Comparison of ENCODE assay signal across 10 cellular contexts in the genomic region with DNA sequence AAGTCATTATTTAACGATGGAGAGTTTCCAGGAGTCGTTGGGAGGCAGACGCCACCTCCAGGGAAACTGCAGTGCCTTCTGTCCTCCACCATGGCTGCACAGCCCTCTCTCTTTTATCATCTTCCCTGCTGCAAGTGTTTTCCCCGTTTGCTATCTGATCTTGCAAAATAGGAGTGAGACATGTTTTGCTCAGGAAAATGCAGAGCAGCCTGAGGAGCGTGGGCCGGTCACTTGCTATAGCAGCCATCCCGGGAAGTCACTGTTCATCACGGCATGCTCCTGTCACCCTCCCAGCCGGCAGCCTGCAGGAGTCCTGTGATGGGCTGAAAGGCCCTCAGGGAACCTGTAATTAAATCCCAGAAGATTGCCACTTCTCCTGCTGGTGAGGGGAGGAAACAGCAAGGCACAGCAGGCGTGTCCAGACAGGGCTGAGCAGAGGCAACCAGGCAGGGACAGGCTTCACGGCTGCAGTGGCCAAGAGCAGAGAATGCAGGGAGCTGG.
DNase-seq lines count a peak whose midpoint lies in the region; TF ChIP-seq lines count a peak whose summit lies in the region.
"Had no signal": no experiment of that assay in that cellular context is flagged by ENCODE, and none has a peak within 500 bp of the region (broad histone marks: within the 10 kb centered on the region; RNA-seq: fewer than 3 reads in every experiment).

No MANE protein-coding gene starts in this region.

- peak overlapping the region in 1 of 7 donors; percentile 24 for H3K27ac Mint-ChIP-seq in CD14-positive monocyte

- DNase-seq in NCI-H1092 treated with DMSO at 0.1 percent for 48 hours (lab: John Stamatoyannopoulos, UW) (peak; percentile 4), NCI-H1092 (lab: John Stamatoyannopoulos, UW) (no peak), NCI-H82 (lab: John Stamatoyannopoulos, UW) (peak; percentile 93), epithelial cell of esophagus (ENCODE audit: low read depth) (peak; percentile 51), superior temporal gyrus (ENCODE audit: extremely low spot score) (peak; percentile 33), AML-193 (lab: John Stamatoyannopoulos, UW) (no peak), CD14-positive monocyte (ENCODE audit: low spot score) (no peak), KBM-7 (no peak)
- DNase-seq: activated CD4-positive, alpha-beta T cell treated with anti-CD3 and anti-CD28 coated beads for 48 hours; thyroid gland had no signal

- in situ Hi-C loops in KBM-7 (cut with MboI; ENCODE audit: low pct_unique_long_range_greater_than_20kb, low sequenced_read_pairs): no loop called here

- H3K4me3 ChIP-seq in epithelial cell of esophagus (ENCODE audit: low read length): no peak overlapping the region
- H3K4me3 ChIP-seq: thyroid gland had no signal

- peak; percentile 42 for TF ChIP-seq CTCF in epithelial cell of esophagus (IDR thresholded peaks at IDR 0.05; ENCODE audit: insufficient read depth, low read depth, low read length, missing control alignments)
- TF ChIP-seq CTCF in CD14-positive monocyte (IDR thresholded peaks at IDR 0.05): no peak

- peak overlapping the region in 1 of 2 donors; percentile 18 for H3K4me3 Mint-ChIP-seq in CD14-positive monocyte

- intact Hi-C loops in CD14-positive monocyte (cut with micrococcal nuclease): no loop called here

- H3K9me3 Mint-ChIP-seq in CD14-positive monocyte: peaks cover 0 to 3% (median 0%) of the 10 kb centered on the region in 7 donors

- H3K27me3 Mint-ChIP-seq in CD14-positive monocyte (ENCODE audit: low read depth in 3 of 3): peaks cover 6 to 18% (median 7%) of the 10 kb centered on the region in 3 donors

- H3K4me1 Mint-ChIP-seq in CD14-positive monocyte: no peaks in the 10 kb centered on the region

- no peaks in the 10 kb centered on the region for H3K36me3 Mint-ChIP-seq in CD14-positive monocyte

Comparison
In these comparisons a context has a peak if more than half of its experiments do, and no peak if none do; other contexts are left out.
1. DNase-seq: peak in NCI-H1092 treated with DMSO at 0.1 percent for 48 hours (single experiment), NCI-H82 (single experiment), epithelial cell of esophagus (single experiment) and superior temporal gyrus (single experiment); none in NCI-H1092 (single experiment), AML-193 (0 of 2), CD14-positive monocyte (single experiment) and KBM-7 (single experiment).